In the genomic region with DNA sequence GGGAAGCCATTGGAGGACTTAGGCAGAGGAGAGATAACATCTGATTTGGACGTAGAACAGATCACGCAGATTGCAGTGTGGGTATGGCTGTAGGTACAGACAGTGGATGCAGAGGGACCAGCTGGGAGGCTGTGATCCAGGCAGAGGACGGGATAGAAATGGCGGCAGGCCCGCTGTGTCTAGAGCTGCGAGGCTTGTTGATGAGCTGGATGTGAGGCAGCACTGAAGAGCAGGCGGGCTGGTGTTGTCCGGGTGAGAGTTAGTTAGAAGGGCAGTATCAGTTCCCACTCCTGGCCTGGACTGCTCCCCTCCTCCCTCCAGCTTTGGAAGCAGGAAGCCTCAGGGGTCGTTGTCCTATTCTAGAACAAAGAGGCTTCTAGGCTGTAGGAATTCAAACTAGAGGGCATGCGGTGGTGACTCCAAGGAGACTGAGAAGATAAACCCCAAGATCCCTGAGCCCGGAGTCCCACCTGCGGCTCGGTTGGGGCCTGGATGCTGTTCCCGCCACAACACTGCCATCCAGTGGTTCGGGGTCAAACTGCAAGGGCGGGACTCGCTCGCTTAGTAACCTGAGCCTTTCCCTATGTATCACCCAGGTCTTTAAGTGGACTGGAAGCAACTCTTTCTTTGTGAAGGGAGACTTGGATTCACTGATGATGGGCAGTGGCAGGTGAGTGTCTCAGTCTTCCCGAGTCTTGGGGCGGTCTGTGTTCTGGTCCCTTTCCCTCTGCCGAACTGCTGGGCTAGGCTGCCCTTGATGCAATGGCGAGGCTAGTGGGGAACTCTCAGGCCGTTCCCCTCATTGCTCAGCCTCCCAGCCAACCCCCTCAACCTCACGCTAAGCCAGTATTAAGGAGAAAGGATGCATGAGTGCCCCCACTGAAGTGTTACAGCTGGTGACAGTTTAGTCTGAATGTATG, we compare ENCODE assay signal across 1 cellular context.
A peak's percentile ranks its signal among the peaks of the same experiment; 100 is the strongest.
TF ChIP-seq lines count a peak whose summit lies in the region.

No MANE protein-coding gene starts in this region.

TF ChIP-seq in HepG2, 621 proteins besides CTCF, POLR2A, EP300 and RAD21 (continued from another document and continues in another):
- TF ChIP-seq, protein P1, sequence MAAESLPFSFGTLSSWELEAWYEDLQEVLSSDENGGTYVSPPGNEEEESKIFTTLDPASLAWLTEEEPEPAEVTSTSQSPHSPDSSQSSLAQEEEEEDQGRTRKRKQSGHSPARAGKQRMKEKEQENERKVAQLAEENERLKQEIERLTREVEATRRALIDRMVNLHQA (CRISPR knock-in tag; IDR thresholded peaks at IDR 0.05): no peak
- no peak; the same call in 1 of the 2 replicates for TF ChIP-seq ZNF557 (CRISPR knock-in tag; IDR thresholded peaks at IDR 0.05)
- TF ChIP-seq CCDC6 (CRISPR knock-in tag; IDR thresholded peaks at IDR 0.05): no peak
- peak; percentile 88; the same call in 1 of the 2 replicates for TF ChIP-seq SMAD9 (CRISPR knock-in tag; IDR thresholded peaks at IDR 0.05)
- no peak for TF ChIP-seq ZNF570 (CRISPR knock-in tag; IDR thresholded peaks at IDR 0.05; ENCODE audit: borderline replicate concordance)
- TF ChIP-seq, protein P2, sequence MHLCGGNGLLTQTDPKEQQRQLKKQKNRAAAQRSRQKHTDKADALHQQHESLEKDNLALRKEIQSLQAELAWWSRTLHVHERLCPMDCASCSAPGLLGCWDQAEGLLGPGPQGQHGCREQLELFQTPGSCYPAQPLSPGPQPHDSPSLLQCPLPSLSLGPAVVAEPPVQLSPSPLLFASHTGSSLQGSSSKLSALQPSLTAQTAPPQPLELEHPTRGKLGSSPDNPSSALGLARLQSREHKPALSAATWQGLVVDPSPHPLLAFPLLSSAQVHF (CRISPR knock-in tag; IDR thresholded peaks at IDR 0.05): no peak
- no peak for TF ChIP-seq ZFP1 (CRISPR knock-in tag; IDR thresholded peaks at IDR 0.05)
- no peak; the same call in 1 of the 2 replicates for TF ChIP-seq FOXO1 (CRISPR knock-in tag; IDR thresholded peaks at IDR 0.05)
- 0 out of 2 replicates have a peak, but pooled peaks have one; percentile 4 for TF ChIP-seq ZNF629 (CRISPR knock-in tag; conservative IDR thresholded peaks at IDR 0.05)
- TF ChIP-seq ATF1 (CRISPR knock-in tag; IDR thresholded peaks at IDR 0.05): no peak
- no peak for TF ChIP-seq JDP2 (CRISPR knock-in tag; IDR thresholded peaks at IDR 0.05; ENCODE audit: borderline replicate concordance)
- peak; percentile 61; the same call in 1 of the 2 replicates for TF ChIP-seq MIER3 (CRISPR knock-in tag; IDR thresholded peaks at IDR 0.05; ENCODE audit: borderline replicate concordance)
- peak; percentile 68; the same call in 1 of the 2 replicates for TF ChIP-seq IRX3 (CRISPR knock-in tag; IDR thresholded peaks at IDR 0.05; ENCODE audit: borderline replicate concordance, low read depth)
- TF ChIP-seq HNRNPL (IDR thresholded peaks at IDR 0.05; ENCODE audit: low read depth, low read length): no peak
- no peak; the same call in 1 of the 2 replicates for TF ChIP-seq ELF1 (CRISPR knock-in tag; IDR thresholded peaks at IDR 0.05)
- no peak for TF ChIP-seq RBFOX2 (IDR thresholded peaks at IDR 0.05; ENCODE audit: low read depth, low read length)
- TF ChIP-seq ZNF674 (CRISPR knock-in tag; IDR thresholded peaks at IDR 0.05; ENCODE audit: low read depth): no peak
- peak; percentile 67 for TF ChIP-seq GATAD2A (CRISPR knock-in tag; IDR thresholded peaks at IDR 0.05)
- TF ChIP-seq SMAD3 (CRISPR knock-in tag; IDR thresholded peaks at IDR 0.05): peak; percentile 93
- TF ChIP-seq, protein P3, sequence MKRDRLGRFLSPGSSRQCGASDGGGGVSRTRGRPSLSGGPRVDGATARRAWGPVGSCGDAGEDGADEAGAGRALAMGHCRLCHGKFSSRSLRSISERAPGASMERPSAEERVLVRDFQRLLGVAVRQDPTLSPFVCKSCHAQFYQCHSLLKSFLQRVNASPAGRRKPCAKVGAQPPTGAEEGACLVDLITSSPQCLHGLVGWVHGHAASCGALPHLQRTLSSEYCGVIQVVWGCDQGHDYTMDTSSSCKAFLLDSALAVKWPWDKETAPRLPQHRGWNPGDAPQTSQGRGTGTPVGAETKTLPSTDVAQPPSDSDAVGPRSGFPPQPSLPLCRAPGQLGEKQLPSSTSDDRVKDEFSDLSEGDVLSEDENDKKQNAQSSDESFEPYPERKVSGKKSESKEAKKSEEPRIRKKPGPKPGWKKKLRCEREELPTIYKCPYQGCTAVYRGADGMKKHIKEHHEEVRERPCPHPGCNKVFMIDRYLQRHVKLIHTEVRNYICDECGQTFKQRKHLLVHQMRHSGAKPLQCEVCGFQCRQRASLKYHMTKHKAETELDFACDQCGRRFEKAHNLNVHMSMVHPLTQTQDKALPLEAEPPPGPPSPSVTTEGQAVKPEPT (CRISPR knock-in tag; IDR thresholded peaks at IDR 0.05; ENCODE audit: low read depth): no peak
- TF ChIP-seq MZF1 (CRISPR knock-in tag; IDR thresholded peaks at IDR 0.05; ENCODE audit: borderline replicate concordance): no peak
- TF ChIP-seq, protein P4, sequence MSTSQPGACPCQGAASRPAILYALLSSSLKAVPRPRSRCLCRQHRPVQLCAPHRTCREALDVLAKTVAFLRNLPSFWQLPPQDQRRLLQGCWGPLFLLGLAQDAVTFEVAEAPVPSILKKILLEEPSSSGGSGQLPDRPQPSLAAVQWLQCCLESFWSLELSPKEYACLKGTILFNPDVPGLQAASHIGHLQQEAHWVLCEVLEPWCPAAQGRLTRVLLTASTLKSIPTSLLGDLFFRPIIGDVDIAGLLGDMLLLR (CRISPR knock-in tag; IDR thresholded peaks at IDR 0.05): no peak; the same call in 1 of the 2 replicates
- TF ChIP-seq, protein P5, sequence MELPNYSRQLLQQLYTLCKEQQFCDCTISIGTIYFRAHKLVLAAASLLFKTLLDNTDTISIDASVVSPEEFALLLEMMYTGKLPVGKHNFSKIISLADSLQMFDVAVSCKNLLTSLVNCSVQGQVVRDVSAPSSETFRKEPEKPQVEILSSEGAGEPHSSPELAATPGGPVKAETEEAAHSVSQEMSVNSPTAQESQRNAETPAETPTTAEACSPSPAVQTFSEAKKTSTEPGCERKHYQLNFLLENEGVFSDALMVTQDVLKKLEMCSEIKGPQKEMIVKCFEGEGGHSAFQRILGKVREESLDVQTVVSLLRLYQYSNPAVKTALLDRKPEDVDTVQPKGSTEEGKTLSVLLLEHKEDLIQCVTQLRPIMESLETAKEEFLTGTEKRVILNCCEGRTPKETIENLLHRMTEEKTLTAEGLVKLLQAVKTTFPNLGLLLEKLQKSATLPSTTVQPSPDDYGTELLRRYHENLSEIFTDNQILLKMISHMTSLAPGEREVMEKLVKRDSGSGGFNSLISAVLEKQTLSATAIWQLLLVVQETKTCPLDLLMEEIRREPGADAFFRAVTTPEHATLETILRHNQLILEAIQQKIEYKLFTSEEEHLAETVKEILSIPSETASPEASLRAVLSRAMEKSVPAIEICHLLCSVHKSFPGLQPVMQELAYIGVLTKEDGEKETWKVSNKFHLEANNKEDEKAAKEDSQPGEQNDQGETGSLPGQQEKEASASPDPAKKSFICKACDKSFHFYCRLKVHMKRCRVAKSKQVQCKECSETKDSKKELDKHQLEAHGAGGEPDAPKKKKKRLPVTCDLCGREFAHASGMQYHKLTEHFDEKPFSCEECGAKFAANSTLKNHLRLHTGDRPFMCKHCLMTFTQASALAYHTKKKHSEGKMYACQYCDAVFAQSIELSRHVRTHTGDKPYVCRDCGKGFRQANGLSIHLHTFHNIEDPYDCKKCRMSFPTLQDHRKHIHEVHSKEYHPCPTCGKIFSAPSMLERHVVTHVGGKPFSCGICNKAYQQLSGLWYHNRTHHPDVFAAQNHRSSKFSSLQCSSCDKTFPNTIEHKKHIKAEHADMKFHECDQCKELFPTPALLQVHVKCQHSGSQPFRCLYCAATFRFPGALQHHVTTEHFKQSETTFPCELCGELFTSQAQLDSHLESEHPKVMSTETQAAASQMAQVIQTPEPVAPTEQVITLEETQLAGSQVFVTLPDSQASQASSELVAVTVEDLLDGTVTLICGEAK (IDR thresholded peaks at IDR 0.05): no peak
- TF ChIP-seq, protein P5 (CRISPR knock-in tag; IDR thresholded peaks at IDR 0.05): no peak
- TF ChIP-seq, protein P6, sequence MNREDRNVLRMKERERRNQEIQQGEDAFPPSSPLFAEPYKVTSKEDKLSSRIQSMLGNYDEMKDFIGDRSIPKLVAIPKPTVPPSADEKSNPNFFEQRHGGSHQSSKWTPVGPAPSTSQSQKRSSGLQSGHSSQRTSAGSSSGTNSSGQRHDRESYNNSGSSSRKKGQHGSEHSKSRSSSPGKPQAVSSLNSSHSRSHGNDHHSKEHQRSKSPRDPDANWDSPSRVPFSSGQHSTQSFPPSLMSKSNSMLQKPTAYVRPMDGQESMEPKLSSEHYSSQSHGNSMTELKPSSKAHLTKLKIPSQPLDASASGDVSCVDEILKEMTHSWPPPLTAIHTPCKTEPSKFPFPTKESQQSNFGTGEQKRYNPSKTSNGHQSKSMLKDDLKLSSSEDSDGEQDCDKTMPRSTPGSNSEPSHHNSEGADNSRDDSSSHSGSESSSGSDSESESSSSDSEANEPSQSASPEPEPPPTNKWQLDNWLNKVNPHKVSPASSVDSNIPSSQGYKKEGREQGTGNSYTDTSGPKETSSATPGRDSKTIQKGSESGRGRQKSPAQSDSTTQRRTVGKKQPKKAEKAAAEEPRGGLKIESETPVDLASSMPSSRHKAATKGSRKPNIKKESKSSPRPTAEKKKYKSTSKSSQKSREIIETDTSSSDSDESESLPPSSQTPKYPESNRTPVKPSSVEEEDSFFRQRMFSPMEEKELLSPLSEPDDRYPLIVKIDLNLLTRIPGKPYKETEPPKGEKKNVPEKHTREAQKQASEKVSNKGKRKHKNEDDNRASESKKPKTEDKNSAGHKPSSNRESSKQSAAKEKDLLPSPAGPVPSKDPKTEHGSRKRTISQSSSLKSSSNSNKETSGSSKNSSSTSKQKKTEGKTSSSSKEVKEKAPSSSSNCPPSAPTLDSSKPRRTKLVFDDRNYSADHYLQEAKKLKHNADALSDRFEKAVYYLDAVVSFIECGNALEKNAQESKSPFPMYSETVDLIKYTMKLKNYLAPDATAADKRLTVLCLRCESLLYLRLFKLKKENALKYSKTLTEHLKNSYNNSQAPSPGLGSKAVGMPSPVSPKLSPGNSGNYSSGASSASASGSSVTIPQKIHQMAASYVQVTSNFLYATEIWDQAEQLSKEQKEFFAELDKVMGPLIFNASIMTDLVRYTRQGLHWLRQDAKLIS (CRISPR knock-in tag; IDR thresholded peaks at IDR 0.05): no peak
- TF ChIP-seq CEBPG (CRISPR knock-in tag; IDR thresholded peaks at IDR 0.05): no peak; the same call in 1 of the 2 replicates
- no peak for TF ChIP-seq SMAD1 (CRISPR knock-in tag; IDR thresholded peaks at IDR 0.05; ENCODE audit: borderline replicate concordance, low read depth)
- TF ChIP-seq, protein P7, sequence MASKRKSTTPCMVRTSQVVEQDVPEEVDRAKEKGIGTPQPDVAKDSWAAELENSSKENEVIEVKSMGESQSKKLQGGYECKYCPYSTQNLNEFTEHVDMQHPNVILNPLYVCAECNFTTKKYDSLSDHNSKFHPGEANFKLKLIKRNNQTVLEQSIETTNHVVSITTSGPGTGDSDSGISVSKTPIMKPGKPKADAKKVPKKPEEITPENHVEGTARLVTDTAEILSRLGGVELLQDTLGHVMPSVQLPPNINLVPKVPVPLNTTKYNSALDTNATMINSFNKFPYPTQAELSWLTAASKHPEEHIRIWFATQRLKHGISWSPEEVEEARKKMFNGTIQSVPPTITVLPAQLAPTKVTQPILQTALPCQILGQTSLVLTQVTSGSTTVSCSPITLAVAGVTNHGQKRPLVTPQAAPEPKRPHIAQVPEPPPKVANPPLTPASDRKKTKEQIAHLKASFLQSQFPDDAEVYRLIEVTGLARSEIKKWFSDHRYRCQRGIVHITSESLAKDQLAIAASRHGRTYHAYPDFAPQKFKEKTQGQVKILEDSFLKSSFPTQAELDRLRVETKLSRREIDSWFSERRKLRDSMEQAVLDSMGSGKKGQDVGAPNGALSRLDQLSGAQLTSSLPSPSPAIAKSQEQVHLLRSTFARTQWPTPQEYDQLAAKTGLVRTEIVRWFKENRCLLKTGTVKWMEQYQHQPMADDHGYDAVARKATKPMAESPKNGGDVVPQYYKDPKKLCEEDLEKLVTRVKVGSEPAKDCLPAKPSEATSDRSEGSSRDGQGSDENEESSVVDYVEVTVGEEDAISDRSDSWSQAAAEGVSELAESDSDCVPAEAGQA (IDR thresholded peaks at IDR 0.05; ENCODE audit: low read depth): no peak
- TF ChIP-seq, protein P7 (CRISPR knock-in tag; IDR thresholded peaks at IDR 0.05; ENCODE audit: borderline replicate concordance): no peak
- TF ChIP-seq YY1 (IDR thresholded peaks at IDR 0.05; ENCODE audit: insufficient read depth, insufficient replicate concordance, low read depth, low read length): peak; percentile 76
- TF ChIP-seq ZBTB8A (CRISPR knock-in tag; IDR thresholded peaks at IDR 0.05; ENCODE audit: borderline replicate concordance, low read depth): no peak
